Comparison of ENCODE assay signal across 7 cellular contexts in genomic region chr10:102452672-102453340, GRCh38. TPM values are rescaled to one million over a fixed set of nuclear protein-coding genes. Genes with fewer than 3 reads are reported as not detected.
DNase-seq lines count a peak whose midpoint lies in the region; ATAC-seq and TF ChIP-seq lines count a peak whose summit lies in the region.

No MANE protein-coding gene starts in this region.

- H3K36me3 ChIP-seq in endodermal cell (ENCODE audit: control insufficient read depth, insufficient read depth, low read length) = peaks cover 4% of the 10 kb centered on the region

- peaks cover 14% of the 10 kb centered on the region for H3K4me1 ChIP-seq in endodermal cell (ENCODE audit: control insufficient read depth, insufficient read depth, low read length)

- H3K27ac ChIP-seq in HL-60 (replicated peaks) (peak overlapping the region; percentile 41; the same call in 1 of the 2 replicates), endodermal cell (ENCODE audit: low read depth, low read length) (no peak overlapping the region)

- no peak overlapping the region for H3K4me3 ChIP-seq in HL-60 (replicated peaks; ENCODE audit: insufficient read depth, low read length)
- no peak overlapping the region for H3K4me3 ChIP-seq in endodermal cell (ENCODE audit: low read length)

- TF ChIP-seq CTCF in HL-60 (IDR thresholded peaks at IDR 0.05; ENCODE audit: insufficient read depth, low read length) (no peak), endodermal cell (conservative IDR thresholded peaks at IDR 0.05) (no peak)

- H3K27me3 ChIP-seq in HL-60 (ENCODE audit: insufficient read depth, poor library complexity, severe bottlenecking) (no peaks in the 10 kb centered on the region), endodermal cell (ENCODE audit: control insufficient read depth, insufficient read depth, low read length, poor library complexity, severe bottlenecking) (peaks cover 19% of the 10 kb centered on the region)

- H3K9ac ChIP-seq in endodermal cell (ENCODE audit: extremely low read depth, low read length, poor library complexity, severe bottlenecking) = no peak overlapping the region

- peak overlapping the region; percentile 52 for H3K27ac Mint-ChIP-seq in endodermal cell

- 68 to 88% methylated on average over 2 to 3 of the region's 3 CpGs for WGBS in endodermal cell (ENCODE audit: insufficient coverage in 1 of 2, insufficient read length in 1 of 2), 2 experiments

- H3K4me1 Mint-ChIP-seq in endodermal cell = peaks cover 40% of the 10 kb centered on the region

- DNase-seq in HL-60 (ENCODE audit: low read depth in 1 of 2, low spot score in 1 of 2) (peak; percentile 74 to 94), endodermal cell (no peak), non-pigmented ciliary epithelial cell (ENCODE audit: low read depth) (peak; percentile 35), NCI-H774 (lab: John Stamatoyannopoulos, UW) (no peak)
- DNase-seq in activated CD4-positive, CD25-positive, alpha-beta regulatory T cell treated with anti-CD3 and anti-CD28 coated beads, Interleukin-2, amount 50 U/mL, for 72 hours = peak; percentile 66

- H3K36me3 Mint-ChIP-seq in endodermal cell (ENCODE audit: low read depth) = peaks cover 7% of the 10 kb centered on the region

- peak overlapping the region; percentile 13 for H3K4me3 Mint-ChIP-seq in endodermal cell

- peaks cover 36% of the 10 kb centered on the region for H3K27me3 Mint-ChIP-seq in endodermal cell (ENCODE audit: insufficient read depth)

- no peaks in the 10 kb centered on the region for H3K9me3 Mint-ChIP-seq in endodermal cell

- no peak for ATAC-seq in HG03039 (IDR thresholded peaks at IDR 0.05; ENCODE audit: unreplicated experiment)
- no peak for ATAC-seq in HG02981 (IDR thresholded peaks at IDR 0.05; ENCODE audit: unreplicated experiment)

- no peaks in the 10 kb centered on the region for H3K9me3 ChIP-seq in endodermal cell (ENCODE audit: control insufficient read depth, low read length)

RNA-seq across cellular contexts. Expression of gene C10orf95, which starts 1.5 kb away (rescaled TPM):
- under 1 TPM; 0.35 to 0.93 TPM for total RNA-seq in endodermal cell
- polyA plus RNA-seq in endodermal cell (2013, experiment 1 of 2) = not detected
- polyA plus RNA-seq in endodermal cell (2013, experiment 2 of 2) = 0.25 TPM

RNA-seq across cellular contexts. Expression of gene CUEDC2, which starts 20.4 kb away (rescaled TPM):
- 10 to 100 TPM; 51.7 to 82.9 TPM for total RNA-seq in endodermal cell
- polyA plus RNA-seq in endodermal cell (2013, experiment 1 of 2) = 103 TPM
- 91.7 TPM for polyA plus RNA-seq in endodermal cell (2013, experiment 2 of 2)

RNA-seq across cellular contexts. Expression of gene FBXL15, which starts 32.2 kb away (rescaled TPM):
- total RNA-seq in endodermal cell = 10 to 100 TPM in 1 of 2 donors, 1 to 10 TPM in 1; 9.7 to 11.4 TPM
- 9.3 TPM for polyA plus RNA-seq in endodermal cell (2013, experiment 1 of 2)
- 10.1 TPM for polyA plus RNA-seq in endodermal cell (2013, experiment 2 of 2)

RNA-seq across cellular contexts. Expression of gene PSD, which starts 34.2 kb away (rescaled TPM):
- 1 to 10 TPM; 2.8 to 8.3 TPM for total RNA-seq in endodermal cell
- polyA plus RNA-seq in endodermal cell (2013, experiment 1 of 2) = 9.2 TPM
- polyA plus RNA-seq in endodermal cell (2013, experiment 2 of 2) = 9.9 TPM

RNA-seq across cellular contexts. Expression of gene ACTR1A, which starts 49.7 kb away (rescaled TPM):
- 100 to 1,000 TPM in 1 of 2 donors, 10 to 100 TPM in 1; 91.6 to 114 TPM for total RNA-seq in endodermal cell
- polyA plus RNA-seq in endodermal cell (2013, experiment 1 of 2) = 128 TPM
- polyA plus RNA-seq in endodermal cell (2013, experiment 2 of 2) = 120 TPM

Comparison
In these comparisons a context has a peak if more than half of its experiments do, and no peak if none do; other contexts are left out.
1. DNase-seq: peak in HL-60 (2 of 2), activated CD4-positive, CD25-positive, alpha-beta regulatory T cell treated with anti-CD3 and anti-CD28 coated beads, Interleukin-2, amount 50 U/mL, for 72 hours (single experiment) and non-pigmented ciliary epithelial cell (single experiment); none in endodermal cell (single experiment) and NCI-H774 (single experiment).